29 cellular contexts compared by ENCODE assay signal in the genomic region with DNA sequence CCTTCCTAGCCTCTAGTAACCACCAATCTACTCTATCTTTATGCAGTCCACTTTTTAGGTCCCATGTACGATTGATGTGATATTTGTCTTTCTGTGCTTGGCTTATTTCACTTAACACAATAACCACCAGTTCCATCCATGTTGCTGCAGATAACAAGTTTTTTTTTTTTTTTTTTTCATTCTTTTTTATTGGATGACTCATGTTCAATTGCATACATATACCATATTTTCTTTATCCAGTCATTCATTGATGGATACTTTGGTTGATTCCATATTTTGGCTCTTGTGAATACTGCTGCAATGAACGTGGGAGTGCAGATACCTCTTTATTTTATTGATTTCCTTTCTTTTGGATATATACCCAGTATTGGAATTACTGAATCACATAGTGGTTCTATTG.
"Had no signal": no experiment of that assay in that cellular context is flagged by ENCODE, and none has a peak within 500 bp of the region (broad histone marks: within the 10 kb centered on the region; RNA-seq: fewer than 3 reads in every experiment).

No MANE protein-coding gene starts in this region.

- H3K27ac ChIP-seq: stomach, suprapubic skin, testis, thoracic aorta, thyroid gland, tibial artery, tibial nerve, transverse colon, upper lobe of left lung, upper lobe of right lung, uterus, vagina had no signal

- H3K27me3 ChIP-seq: stomach, suprapubic skin, testis, thyroid gland, tibial artery, tibial nerve, transverse colon, upper lobe of left lung, upper lobe of right lung, uterus, vagina had no signal

- H3K9me3 ChIP-seq: suprapubic skin, testis, thoracic aorta, thyroid gland, transverse colon, upper lobe of left lung, uterus, vagina had no signal

- H3K4me3 Mint-ChIP-seq: stimulated activated effector memory CD8-positive, alpha-beta T cell treated with anti-CD3 and anti-CD28 coated beads, Interleukin-12 subunit alpha, Interleukin-12 subunit beta, amount 100 ng/mL, for 72 hours; stimulated activated memory B cell treated with anti-CD40 and anti-IgM and Interleukin-4, amounts not matched to agents 10 μg/mL and 1 μg/mL and 100 μg/mL, for 72 hours; stimulated activated naive B cell treated with anti-CD40 and anti-IgM and Interleukin-4, amounts not matched to agents 10 μg/mL and 1 μg/mL and 100 μg/mL, for 72 hours; stimulated activated naive CD8-positive, alpha-beta T cell treated with anti-CD3 and anti-CD28 coated beads, Interleukin-15, amount 100 ng/mL, for 72 hours; stimulated activated naive CD8-positive, alpha-beta T cell treated with anti-CD3 and anti-CD28 coated beads, Interleukin-15, Interleukin-2, amounts not matched to agents 100 ng/mL and 50 ng/mL, for 24 hours; type B pancreatic cell had no signal

- H3K4me3 ChIP-seq: stomach, suprapubic skin, testis, thoracic aorta, thyroid gland, tibial artery, tibial nerve, transverse colon, upper lobe of left lung, upper lobe of right lung, uterus, vagina had no signal

- ATAC-seq: stimulated activated naive B cell treated with anti-CD40 and anti-IgM and Interleukin-4, amounts not matched to agents 10 μg/mL and 1 μg/mL and 100 μg/mL, for 72 hours; stimulated activated naive CD8-positive, alpha-beta T cell treated with anti-CD3 and anti-CD28 coated beads, Interleukin-15, amount 100 ng/mL, for 72 hours; stimulated activated naive CD8-positive, alpha-beta T cell treated with anti-CD3 and anti-CD28 coated beads, Interleukin-15, Interleukin-2, amounts not matched to agents 100 U/mL and 50 U/mL, for 24 hours; upper lobe of right lung had no signal

- H3K4me1 Mint-ChIP-seq: stimulated activated effector memory CD8-positive, alpha-beta T cell treated with anti-CD3 and anti-CD28 coated beads, Interleukin-12 subunit alpha, Interleukin-12 subunit beta, amount 100 ng/mL, for 72 hours; stimulated activated memory B cell treated with anti-CD40 and anti-IgM and Interleukin-4, amounts not matched to agents 10 μg/mL and 1 μg/mL and 100 μg/mL, for 72 hours; stimulated activated naive B cell treated with anti-CD40 and anti-IgM and Interleukin-4, amounts not matched to agents 10 μg/mL and 1 μg/mL and 100 μg/mL, for 72 hours; stimulated activated naive CD8-positive, alpha-beta T cell treated with anti-CD3 and anti-CD28 coated beads, Interleukin-15, amount 100 ng/mL, for 72 hours had no signal

- DNase-seq: stimulated activated CD4-positive, alpha-beta T cell treated with anti-CD3 and anti-CD28 coated beads, Interleukin-2, amount 100 ng/mL, for 48 hours; stimulated activated CD4-positive, alpha-beta T cell treated with anti-CD3 and anti-CD28 coated beads, Interleukin-4, amount 100 ng/mL, for 1 hour; stimulated activated CD4-positive, alpha-beta T cell treated with anti-CD3 and anti-CD28 coated beads, Interleukin-4, amount 100 ng/mL, for 24 hours; stimulated activated CD4-positive, alpha-beta T cell treated with anti-CD3 and anti-CD28 coated beads, Interleukin-4, amount 100 ng/mL, for 4 hours; stimulated activated CD8-positive, alpha-beta memory T cell treated with anti-CD3 and anti-CD28 coated beads, Interleukin-4, amount 100 ng/mL, for 48 hours; stimulated activated naive B cell treated with anti-CD40 and anti-IgM and Interleukin-4, amounts not matched to agents 10 μg/mL and 1 μg/mL and 100 μg/mL, for 72 hours; stimulated activated naive CD4-positive, alpha-beta T cell; stimulated activated naive CD4-positive, alpha-beta T cell treated with Interleukin-2 at 50 U/mL for 16 hours; stimulated activated naive CD8-positive, alpha-beta T cell treated with anti-CD3 and anti-CD28 coated beads, Interleukin-15, amount 100 ng/mL, for 72 hours; stimulated activated naive CD8-positive, alpha-beta T cell treated with anti-CD3 and anti-CD28 coated beads, Interleukin-15, Interleukin-2, amounts not matched to agents 100 U/mL and 50 U/mL, for 24 hours; stomach; substantia nigra; testis; thyroid gland; tibial artery; transverse colon; trophoblast cell; upper lobe of left lung; upper lobe of right lung; uterus had no signal

- H3K36me3 ChIP-seq: stomach, suprapubic skin, thoracic aorta, thyroid gland, tibial artery, tibial nerve, transverse colon, upper lobe of left lung, upper lobe of right lung, uterus, vagina had no signal

- FAIRE-seq: urothelium cell line had no signal

- H3K4me1 ChIP-seq: stomach, suprapubic skin, testis, thyroid gland, tibial artery, tibial nerve, transverse colon, upper lobe of right lung, uterus, vagina had no signal

- H3K27ac Mint-ChIP-seq: stimulated activated effector memory CD8-positive, alpha-beta T cell treated with anti-CD3 and anti-CD28 coated beads, Interleukin-12 subunit alpha, Interleukin-12 subunit beta, amount 100 ng/mL, for 72 hours; stimulated activated memory B cell treated with anti-CD40 and anti-IgM and Interleukin-4, amounts not matched to agents 10 μg/mL and 1 μg/mL and 100 μg/mL, for 72 hours; stimulated activated naive B cell treated with anti-CD40 and anti-IgM and Interleukin-4, amounts not matched to agents 10 μg/mL and 1 μg/mL and 100 μg/mL, for 72 hours; stimulated activated naive CD8-positive, alpha-beta T cell treated with anti-CD3 and anti-CD28 coated beads, Interleukin-15, amount 100 ng/mL, for 72 hours; stimulated activated naive CD8-positive, alpha-beta T cell treated with anti-CD3 and anti-CD28 coated beads, Interleukin-15, Interleukin-2, amounts not matched to agents 100 ng/mL and 50 ng/mL, for 24 hours; type B pancreatic cell had no signal

- H3K27me3 Mint-ChIP-seq: stimulated activated memory B cell treated with anti-CD40 and anti-IgM and Interleukin-4, amounts not matched to agents 10 μg/mL and 1 μg/mL and 100 μg/mL, for 72 hours; stimulated activated naive B cell treated with anti-CD40 and anti-IgM and Interleukin-4, amounts not matched to agents 10 μg/mL and 1 μg/mL and 100 μg/mL, for 72 hours; stimulated activated naive CD8-positive, alpha-beta T cell treated with anti-CD3 and anti-CD28 coated beads, Interleukin-15, amount 100 ng/mL, for 72 hours; stimulated activated naive CD8-positive, alpha-beta T cell treated with anti-CD3 and anti-CD28 coated beads, Interleukin-15, Interleukin-2, amounts not matched to agents 100 ng/mL and 50 ng/mL, for 24 hours; type B pancreatic cell had no signal

- H3K36me3 Mint-ChIP-seq: stimulated activated effector memory CD8-positive, alpha-beta T cell treated with anti-CD3 and anti-CD28 coated beads, Interleukin-12 subunit alpha, Interleukin-12 subunit beta, amount 100 ng/mL, for 72 hours; stimulated activated memory B cell treated with anti-CD40 and anti-IgM and Interleukin-4, amounts not matched to agents 10 μg/mL and 1 μg/mL and 100 μg/mL, for 72 hours; stimulated activated naive B cell treated with anti-CD40 and anti-IgM and Interleukin-4, amounts not matched to agents 10 μg/mL and 1 μg/mL and 100 μg/mL, for 72 hours had no signal
